ENCODE assay signal across 8 cellular contexts in the genomic region with DNA sequence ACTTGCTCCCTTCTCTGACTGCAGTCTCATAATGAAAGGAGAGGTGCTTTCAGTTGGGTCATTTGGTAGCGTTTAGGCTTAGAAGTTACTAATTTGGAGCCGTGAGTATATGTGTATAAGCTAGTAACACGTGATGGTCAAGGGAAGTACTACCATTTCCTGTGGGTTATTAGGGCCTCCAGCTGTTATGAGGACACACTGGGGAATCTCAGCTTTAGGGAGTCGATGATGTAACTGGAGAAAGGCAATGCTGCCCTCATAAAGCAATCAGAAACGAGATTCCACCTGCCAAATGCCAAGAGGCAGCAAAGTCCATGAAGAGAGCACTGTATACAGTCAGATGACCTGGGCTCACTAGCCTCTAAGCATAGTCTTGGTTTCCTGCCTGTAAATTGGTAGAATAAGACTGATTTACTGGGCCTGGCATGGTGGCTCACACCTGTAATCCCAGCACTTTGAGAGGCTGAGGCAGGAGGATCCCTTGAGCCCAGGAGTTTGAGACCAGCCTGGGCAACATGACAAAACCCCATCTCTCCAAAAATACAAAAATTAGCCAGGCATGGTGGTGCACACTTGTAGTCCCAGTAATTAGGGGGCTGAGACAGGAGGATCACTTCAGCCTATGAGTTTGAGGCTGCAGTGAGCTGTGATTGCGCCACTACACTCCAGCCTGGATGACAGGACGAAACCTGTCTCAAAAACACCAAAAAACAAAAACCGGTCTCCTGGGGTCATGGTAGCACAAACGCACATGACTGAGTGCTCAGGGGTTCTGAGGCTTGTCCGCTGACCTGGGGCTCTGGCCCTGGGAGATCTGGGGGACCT. TPM values are rescaled to one million over a fixed set of nuclear protein-coding genes. Genes with fewer than 3 reads are reported as not detected.
DNase-seq lines count a peak whose midpoint lies in the region; ATAC-seq, FAIRE-seq and TF ChIP-seq lines count a peak whose summit lies in the region.

No MANE protein-coding gene starts in this region.

- DNase-seq in A673 (ENCODE audit: low spot score) (peak; percentile 48), GM13976 (ENCODE audit: low spot score) (peak; percentile 71), NB4 (ENCODE audit: low read depth) (peak; percentile 70), bronchial epithelial cell (ENCODE audit: low read depth) (peak; percentile 59), neural progenitor cell (ENCODE audit: low spot score) (no peak), NCI-H1417 treated with DMSO at 0.1 percent for 48 hours (lab: John Stamatoyannopoulos, UW) (no peak), NCI-H345 treated with DMSO at 0.1 percent for 48 hours (lab: John Stamatoyannopoulos, UW; ENCODE audit: unreplicated experiment) (no peak)

- no peak for FAIRE-seq in bronchial epithelial cell (lab: Jason Lieb, UNC)

- peak; percentile 72 for ATAC-seq in HG02642 (IDR thresholded peaks at IDR 0.05; ENCODE audit: poor library complexity, unreplicated experiment)

- H3K27me3 ChIP-seq in A673 (replicated peaks; ENCODE audit: insufficient read depth, low read depth, low read length, poor library complexity) (no peaks in the 10 kb centered on the region), bronchial epithelial cell (ENCODE audit: control insufficient read depth, insufficient read depth, low read length) (no peaks in the 10 kb centered on the region), neural progenitor cell (no peaks in the 10 kb centered on the region)

- H3K36me3 Mint-ChIP-seq in neural progenitor cell: peaks cover 13% of the 10 kb centered on the region

- peak; percentile 31 for TF ChIP-seq POLR2A in NB4 (IDR thresholded peaks at IDR 0.05; ENCODE audit: extremely low read depth, insufficient read length)

- no peaks in the 10 kb centered on the region for H3K9me3 ChIP-seq in A673 (ENCODE audit: low read depth, low read length, poor library complexity, severe bottlenecking)
- no peaks in the 10 kb centered on the region for H3K9me3 ChIP-seq in neural progenitor cell (ENCODE audit: low read depth)

- no peaks in the 10 kb centered on the region for H3K27me3 Mint-ChIP-seq in neural progenitor cell (ENCODE audit: insufficient read depth, low read depth)

- POLR2A ChIA-PET in A673 (lab: Charles Lee; ENCODE audit: low non-redundant PET): interaction anchor here (0.6 kb wide), 1 partner anchor 36 kb away, joined by 3 read pairs; no protein-coding TSS in a partner anchor

- peaks cover 53% of the 10 kb centered on the region for H3F3A ChIP-seq in neural progenitor cell (ENCODE audit: low read depth)

- TF ChIP-seq CTCF in A673 (conservative IDR thresholded peaks at IDR 0.05; ENCODE audit: low read depth, low read length) (no peak), GM13976 (IDR thresholded peaks at IDR 0.05; ENCODE audit: borderline replicate concordance, control extremely low read depth, extremely low read depth, insufficient read depth, missing control alignments) (no peak), NB4 (IDR thresholded peaks at IDR 0.05; ENCODE audit: low read depth, low read length) (no peak), bronchial epithelial cell (IDR thresholded peaks at IDR 0.05; ENCODE audit: insufficient read depth, low read length, severe bottlenecking) (no peak), neural progenitor cell (IDR thresholded peaks at IDR 0.05) (no peak)

- no peak overlapping the region for H3K4me3 Mint-ChIP-seq in neural progenitor cell

- peak overlapping the region; percentile 35 for H3K27ac Mint-ChIP-seq in neural progenitor cell

- CTCF ChIA-PET in A673 (lab: Charles Lee): no interaction called here

- no peaks in the 10 kb centered on the region for H3K79me2 ChIP-seq in neural progenitor cell (ENCODE audit: low read depth)

- H3K9ac ChIP-seq in neural progenitor cell: no peak overlapping the region

- H3K9me3 Mint-ChIP-seq in neural progenitor cell: no peaks in the 10 kb centered on the region

- H3K27ac ChIP-seq in A673 (ENCODE audit: low read depth, low read length, poor library complexity, severe bottlenecking): peak overlapping the region; percentile 50
- H3K27ac ChIP-seq in neural progenitor cell: peak overlapping the region; percentile 75

- H4K20me1 ChIP-seq in neural progenitor cell (ENCODE audit: low read depth): peaks cover 6% of the 10 kb centered on the region

- no peak overlapping the region for H3K4me2 ChIP-seq in neural progenitor cell

- in situ Hi-C loops in GM13976 (cut with MboI; ENCODE audit: low sequenced_read_pairs, unreplicated experiment): no loop called here

- BruUV-seq in A673 (replicated peaks; lab: Mats Ljungman, UMichigan): no TSS peak

- H3K4me1 Mint-ChIP-seq in neural progenitor cell: peaks cover 3% of the 10 kb centered on the region

- H3K4me1 ChIP-seq in A673 (ENCODE audit: insufficient read depth, low read length, poor library complexity, severe bottlenecking): peaks cover 17% of the 10 kb centered on the region
- no peaks in the 10 kb centered on the region for H3K4me1 ChIP-seq in neural progenitor cell

- H2AFZ ChIP-seq in neural progenitor cell (replicated peaks): no peak overlapping the region

- intact Hi-C loops in A673 (cut with micrococcal nuclease; ENCODE audit: unreplicated experiment): no loop called here

- H3K36me3 ChIP-seq in A673 (ENCODE audit: insufficient read depth, low read length, poor library complexity, severe bottlenecking) (peaks cover 41% of the 10 kb centered on the region), bronchial epithelial cell (ENCODE audit: control insufficient read depth, insufficient read depth, low read length) (peaks cover under 1% of the 10 kb centered on the region), neural progenitor cell (peaks cover 4% of the 10 kb centered on the region)

- H3K4me3 ChIP-seq in A673 (ENCODE audit: low read depth, low read length, poor library complexity, severe bottlenecking) (no peak overlapping the region), NB4 (ENCODE audit: low read depth, low read length) (no peak overlapping the region), bronchial epithelial cell (ENCODE audit: low read depth, low read length) (no peak overlapping the region), neural progenitor cell (no peak overlapping the region)

RNA-seq across cellular contexts. Expression of a gene that starts 53.0 kb away (rescaled TPM):
- total RNA-seq in A673 (2021) (518 and 571 TPM in 2 replicates), bronchial epithelial cell (58.1 and 80.6 TPM in 2 replicates), neural progenitor cell (ENCODE audit: low replicate concordance) (188 and 314 TPM in 2 replicates)

RNA-seq across cellular contexts. Expression of a gene that starts 53.3 kb away (rescaled TPM):
- total RNA-seq in A673 (2021) (68.6 and 82.4 TPM in 2 replicates), bronchial epithelial cell (45.3 and 46.7 TPM in 2 replicates), neural progenitor cell (ENCODE audit: low replicate concordance) (62.4 and 79.8 TPM in 2 replicates)

Comparison
In these comparisons a context has a peak if more than half of its experiments do, and no peak if none do; other contexts are left out.
1. DNase-seq: peak in A673 (single experiment), GM13976 (single experiment), NB4 (single experiment) and bronchial epithelial cell (single experiment); none in neural progenitor cell (single experiment), NCI-H1417 treated with DMSO at 0.1 percent for 48 hours (single experiment) and NCI-H345 treated with DMSO at 0.1 percent for 48 hours (single experiment).